2 cellular contexts compared by ENCODE assay signal in genomic region chr4:7140062-7140691, GRCh38.
TF ChIP-seq lines count a peak whose summit lies in the region.

No MANE protein-coding gene starts in this region.

TF ChIP-seq in HepG2, 621 proteins besides CTCF, POLR2A, EP300 and RAD21:
- TF ChIP-seq, protein P1, sequence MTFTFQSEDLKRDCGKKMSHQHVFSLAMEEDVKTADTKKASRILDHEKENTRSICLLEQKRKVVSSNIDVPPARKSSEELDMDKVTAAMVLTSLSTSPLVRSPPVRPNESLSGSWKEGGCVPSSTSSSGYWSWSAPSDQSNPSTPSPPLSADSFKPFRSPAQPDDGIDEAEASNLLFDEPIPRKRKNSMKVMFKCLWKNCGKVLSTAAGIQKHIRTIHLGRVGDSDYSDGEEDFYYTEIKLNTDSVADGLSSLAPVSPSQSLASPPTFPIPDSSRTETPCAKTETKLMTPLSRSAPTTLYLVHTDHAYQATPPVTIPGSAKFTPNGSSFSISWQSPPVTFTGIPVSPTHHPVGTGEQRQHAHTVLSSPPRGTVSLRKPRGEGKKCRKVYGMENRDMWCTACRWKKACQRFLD (CRISPR knock-in tag; IDR thresholded peaks at IDR 0.05; ENCODE audit: borderline replicate concordance) = no peak
- no peak for TF ChIP-seq SPEN (CRISPR knock-in tag; IDR thresholded peaks at IDR 0.05; ENCODE audit: low read depth)
- peak; percentile 40; the same call in 1 of the 2 replicates for TF ChIP-seq ZMYM3 (CRISPR knock-in tag; IDR thresholded peaks at IDR 0.05)
- peak; percentile 79 for TF ChIP-seq ZNF768 (CRISPR knock-in tag; IDR thresholded peaks at IDR 0.05)
- no peak for TF ChIP-seq ZNF160 (CRISPR knock-in tag; IDR thresholded peaks at IDR 0.05)
TF ChIP-seq in HepG2: peak in this region for 2.

TF ChIP-seq in H1, 55 proteins besides CTCF, POLR2A, EP300 and RAD21:
- TF ChIP-seq KDM1A (IDR thresholded peaks at IDR 0.05; ENCODE audit: borderline replicate concordance, low read length) (peak; percentile 68), RFX5 (IDR thresholded peaks at IDR 0.05; ENCODE audit: borderline replicate concordance, low read depth, low read length) (no peak)
